Comparison of ENCODE assay signal across 9 cellular contexts in the genomic region with DNA sequence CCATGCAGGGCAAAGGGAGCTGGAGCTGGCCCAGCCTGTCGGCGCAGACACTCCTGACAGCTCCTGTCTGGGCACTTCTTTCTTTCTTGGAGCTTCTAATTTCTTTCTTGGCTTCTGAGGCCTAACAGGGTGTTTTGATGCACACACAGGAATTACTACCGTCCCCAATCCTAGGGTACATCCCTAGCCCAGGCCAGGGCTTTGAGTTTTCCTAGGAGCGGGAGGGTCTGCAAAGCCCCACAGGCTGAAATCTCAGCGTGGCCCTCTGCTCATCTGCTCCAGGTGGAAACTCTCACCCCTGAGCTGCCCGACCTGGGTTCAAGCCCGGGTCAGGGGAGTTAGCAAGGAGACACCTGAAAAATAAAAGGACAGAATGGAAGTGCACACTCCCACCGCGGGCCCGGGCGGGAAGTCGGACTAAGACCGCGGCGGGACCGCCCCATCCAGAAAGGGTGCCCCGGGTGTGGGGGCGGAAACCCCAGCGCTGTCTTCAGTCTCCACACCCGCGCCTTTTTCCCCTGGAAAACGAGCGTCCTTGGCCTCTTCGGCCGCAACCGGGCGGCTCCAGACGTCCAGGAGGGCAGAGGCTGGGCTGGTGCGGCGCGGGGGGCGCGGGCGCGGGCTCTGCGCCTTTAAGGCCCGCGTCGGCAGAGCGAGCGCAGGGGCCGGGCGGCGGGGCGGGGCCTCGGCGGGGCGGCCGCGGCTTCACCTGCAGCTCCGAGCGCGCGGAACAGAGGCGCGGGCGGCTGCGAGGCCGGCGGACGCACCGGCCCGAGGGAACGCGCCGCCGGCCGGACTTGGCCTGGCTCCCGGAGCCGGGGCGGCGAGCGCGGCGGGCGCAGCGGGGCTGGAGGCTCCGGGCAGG. TPM values are rescaled to one million over a fixed set of nuclear protein-coding genes. Genes with fewer than 3 reads are reported as not detected.
DNase-seq lines count a peak whose midpoint lies in the region; ATAC-seq and TF ChIP-seq lines count a peak whose summit lies in the region.
"Had no signal": no experiment of that assay in that cellular context is flagged by ENCODE, and none has a peak within 500 bp of the region (broad histone marks: within the 10 kb centered on the region; RNA-seq: fewer than 3 reads in every experiment).

A gene (plus strand): TSS at position 733 of the 865 bp plus-strand sequence.

- peaks cover 0 to 9% (median 6%) of the 10 kb centered on the region in 3 donors for H3K4me1 Mint-ChIP-seq in T-cell

- H3K36me3 Mint-ChIP-seq in T-cell, result no peaks in the 10 kb centered on the region

- no peaks in the 10 kb centered on the region for H3K9me3 Mint-ChIP-seq in T-cell

- H3K4me3 ChIP-seq in H7 (ENCODE audit: insufficient read depth, low read depth, low read length), result peak within 1 kb of the TSS; percentile 52
- H3K4me3 ChIP-seq in retinal pigment epithelial cell (ENCODE audit: low read length), result peak within 1 kb of the TSS; percentile 45

- peaks cover 70% of the 10 kb centered on the region for H3K27me3 ChIP-seq in H7 (ENCODE audit: control insufficient read depth, insufficient read depth, low read length)
- H3K27me3 ChIP-seq in foreskin keratinocyte, result peaks cover 44% of the 10 kb centered on the region

- TF ChIP-seq CTCF in foreskin keratinocyte (conservative IDR thresholded peaks at IDR 0.05) (no peak), retinal pigment epithelial cell (conservative IDR thresholded peaks at IDR 0.05; ENCODE audit: low read depth, low read length) (no peak)

- peak within 1 kb of the TSS; percentile 17 to 62 (median 31) for H3K4me3 Mint-ChIP-seq in T-cell

- CTCF ChIA-PET in T-cell (lab: Charles Lee), result no interaction called here

- ATAC-seq in T-cell (replicated peaks in 1 of 4), result no peak
- ATAC-seq in foreskin keratinocyte, result peak; percentile 66
- ATAC-seq in HG03460 (IDR thresholded peaks at IDR 0.05; ENCODE audit: unreplicated experiment), result no peak
- no peak for ATAC-seq in HG02571 (IDR thresholded peaks at IDR 0.05; ENCODE audit: unreplicated experiment)
- ATAC-seq: HCT116 had no signal

- H3K27me3 Mint-ChIP-seq in T-cell, result peaks cover 59 to 66% of the 10 kb centered on the region in 2 donors

- DNase-seq in H7, result peak; percentile 93
- no peak for DNase-seq in T-cell
- no peak for DNase-seq in foreskin keratinocyte
- DNase-seq in retinal pigment epithelial cell (ENCODE audit: low read depth), result no peak
- no peak for DNase-seq in DMS153 (lab: John Stamatoyannopoulos, UW)
- no peak for DNase-seq in OCI-M2 (lab: John Stamatoyannopoulos, UW; ENCODE audit: unreplicated experiment)

- H3K27ac Mint-ChIP-seq in T-cell, result no peak within 1 kb of the TSS

- peaks cover 21% of the 10 kb centered on the region for H3K4me1 ChIP-seq in foreskin keratinocyte

- H3K27ac ChIP-seq in foreskin keratinocyte, result no peak within 1 kb of the TSS

- no peaks in the 10 kb centered on the region for H3K36me3 ChIP-seq in H7 (replicated peaks; ENCODE audit: control insufficient read depth, insufficient read depth, low read length)

- POLR2A ChIA-PET in T-cell (lab: Charles Lee), result no interaction called here

RNA-seq across cellular contexts. Expression of the gene that starts here (rescaled TPM):
- total RNA-seq in H7 (2014; rRNA removed; shearing (Covaris generic)), result 3.9 and 6.1 TPM in 2 replicates
- total RNA-seq in T-cell (under 1 TPM; 0.06 to 0.64 (median 0.14) TPM), foreskin keratinocyte (11.2 and 12.8 TPM in 2 replicates)
- 5.9 and 7.3 TPM in 2 replicates for polyA plus RNA-seq in foreskin keratinocyte
